1 cellular context compared by ENCODE assay signal in the genomic region with DNA sequence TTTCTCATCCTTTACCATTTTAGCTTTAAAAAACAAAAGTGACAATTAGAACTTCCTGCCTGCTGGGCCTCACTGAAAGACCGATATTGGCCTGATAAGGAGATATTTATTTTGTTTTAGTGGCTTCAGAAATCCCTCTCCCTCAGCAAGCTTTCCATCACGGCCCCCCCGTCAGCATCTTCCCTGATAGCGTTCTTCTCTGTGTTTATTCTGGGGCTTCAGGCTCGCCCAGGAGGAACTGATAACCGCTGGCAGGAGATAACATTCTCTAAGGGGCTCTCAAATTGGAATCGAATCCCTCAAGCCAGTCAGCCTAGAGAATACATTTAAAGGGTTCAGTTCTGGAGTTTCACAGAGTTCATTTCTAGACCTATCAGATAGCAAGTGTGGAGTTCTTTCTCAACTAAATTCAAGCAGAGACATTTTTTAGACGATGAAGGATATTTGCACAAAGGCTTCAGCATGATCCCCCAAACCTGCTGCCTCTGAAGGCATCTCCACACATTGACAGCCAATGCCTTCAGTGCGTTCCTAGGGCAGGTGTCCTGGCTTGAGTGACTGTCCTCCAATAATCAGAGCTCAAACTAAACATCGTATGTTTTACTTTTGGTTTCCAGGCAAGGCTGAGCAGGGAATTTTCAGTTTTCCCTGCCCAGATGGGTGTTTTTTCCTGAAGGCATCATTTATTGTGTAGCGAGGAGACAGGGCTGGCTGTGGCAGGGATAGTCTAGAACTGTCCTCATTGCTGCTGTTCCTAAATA.
TF ChIP-seq lines count a peak whose summit lies in the region.

No MANE protein-coding gene starts in this region.

TF ChIP-seq in HEK293, 187 proteins besides CTCF, POLR2A, EP300 and RAD21 (continued from another document):
- peak; percentile 45; the same call in 1 of the 2 replicates for TF ChIP-seq TCF7L2 (IDR thresholded peaks at IDR 0.05; ENCODE audit: borderline replicate concordance, low read depth, low read length)
- 0 out of 2 replicates have a peak, but pooled peaks have one; percentile 10 for TF ChIP-seq ZIC2 (tag by site-specific recombination; IDR thresholded peaks at IDR 0.05)
- TF ChIP-seq MZF1 (tag by site-specific recombination; IDR thresholded peaks at IDR 0.05; ENCODE audit: borderline replicate concordance), result no peak
